ENCODE assay signal across 7 cellular contexts in the genomic region with DNA sequence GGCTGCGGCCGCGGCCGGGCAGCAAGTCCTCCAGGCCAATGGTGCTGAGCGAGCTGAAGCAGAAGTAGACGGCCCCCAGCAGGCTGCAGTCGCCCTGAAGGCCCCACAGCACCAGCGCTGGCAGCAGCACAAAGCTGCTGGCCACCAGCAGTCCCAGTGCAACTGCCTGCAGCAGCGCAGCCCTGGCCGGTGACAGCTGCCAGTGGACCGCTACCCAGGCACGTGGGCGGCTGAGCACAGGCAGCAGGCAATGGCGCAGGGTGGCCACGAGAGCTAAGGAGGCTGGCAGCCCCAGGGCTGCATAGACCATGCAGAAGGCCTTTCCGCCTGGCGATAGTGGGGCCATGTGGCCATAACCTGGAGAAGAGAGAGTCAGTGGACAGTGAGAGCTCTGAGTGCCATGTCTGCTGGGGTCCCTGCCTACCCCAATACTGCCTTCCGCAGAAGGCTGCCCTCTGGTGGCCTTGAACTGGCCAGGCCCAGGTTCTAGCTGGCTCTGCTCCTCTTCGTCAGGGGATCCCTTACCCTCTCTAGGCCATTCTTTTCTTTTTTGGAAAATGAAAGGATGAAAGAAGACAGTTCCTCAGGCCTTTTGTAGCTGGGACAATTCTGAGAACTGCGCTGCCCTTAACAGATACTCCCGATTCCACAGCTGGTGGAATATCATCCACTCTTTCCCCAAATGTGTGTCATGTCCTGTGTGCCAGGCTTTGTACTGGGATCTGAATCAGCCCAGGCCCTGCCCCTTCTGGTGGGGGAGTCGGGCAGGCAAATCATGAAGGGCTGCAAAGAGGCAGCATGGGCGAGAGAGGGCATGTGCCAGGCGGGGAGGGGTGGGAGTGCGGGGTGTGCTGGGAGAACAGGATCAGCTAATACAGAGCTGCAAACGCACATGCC. TPM values are rescaled to one million over a fixed set of nuclear protein-coding genes. Genes with fewer than 3 reads are reported as not detected.
A peak's percentile ranks its signal among the peaks of the same experiment; 100 is the strongest.
DNase-seq lines count a peak whose midpoint lies in the region; ATAC-seq and TF ChIP-seq lines count a peak whose summit lies in the region.

No MANE protein-coding gene starts in this region.

- no peak for TF ChIP-seq EP300 in stomach (IDR thresholded peaks at IDR 0.05)

- no peaks in the 10 kb centered on the region for H3K9me3 ChIP-seq in stomach

- TF ChIP-seq POLR2A in stomach (IDR thresholded peaks at IDR 0.05): no peak

- in situ Hi-C loops in astrocyte of the spinal cord (cut with HindIII; ENCODE audit: low sequenced_read_pairs): no loop called here

- TF ChIP-seq CTCF in GM12872 (IDR thresholded peaks at IDR 0.05; ENCODE audit: insufficient read depth, low read depth, low read length): peak; percentile 88
- peak; percentile 79 for TF ChIP-seq CTCF in astrocyte of the spinal cord (IDR thresholded peaks at IDR 0.05; ENCODE audit: low read depth, low read length)
- TF ChIP-seq CTCF in stomach (IDR thresholded peaks at IDR 0.05): peak in 5 of 7 experiments; percentile 31 to 67 (median 53)

- peak overlapping the region in 2 of 5 donors; percentile 47 to 82 for H3K27ac ChIP-seq in stomach

- DNase-seq in NOMO-1 treated with DMSO at 0.1 percent for 48 hours (lab: John Stamatoyannopoulos, UW; ENCODE audit: unreplicated experiment) (peak; percentile 9), astrocyte of the spinal cord (ENCODE audit: low read depth, low spot score) (no peak), islet precursor cell (peak; percentile 73), stomach (no peak), NCI-H1048 (lab: John Stamatoyannopoulos, UW) (no peak)

- intact Hi-C loops in stomach (cut with DNase I; ENCODE audit: low total_unique reads): no loop called here

- no peaks in the 10 kb centered on the region for H3K27me3 ChIP-seq in stomach

- H3K4me3 ChIP-seq in astrocyte of the spinal cord (ENCODE audit: low read depth, low read length) (no peak overlapping the region), stomach (no peak overlapping the region)

- H3K4me1 ChIP-seq in stomach: peaks cover 10 to 67% (median 54%) of the 10 kb centered on the region in 4 donors

- peaks cover 21 to 67% (median 62%) of the 10 kb centered on the region in 4 donors for H3K36me3 ChIP-seq in stomach

- WGBS in stomach, 5 donors: 66 to 85% (median 81%) methylated on average over 16 to 26 of the region's 26 CpGs

- no peak for ATAC-seq in HG02610 (IDR thresholded peaks at IDR 0.05; ENCODE audit: unreplicated experiment)

RNA-seq across cellular contexts. Expression of gene KCNK7, which starts 1.8 kb away (rescaled TPM):
- 1 to 10 TPM in 1 of 5 donors, under 1 TPM in 1, not detected in 3; 0.58 to 2.6 TPM for total RNA-seq in stomach
- polyA plus RNA-seq in stomach: 1 to 10 TPM in 2 of 3 donors, not detected in 1; 3.5 to 5.8 TPM

RNA-seq across cellular contexts. Expression of gene EHBP1L1, which starts 17.9 kb away (rescaled TPM):
- total RNA-seq in stomach: 100 to 1,000 TPM in 4 of 5 donors, 10 to 100 TPM in 1; 43.0 to 200 (median 126) TPM
- polyA plus RNA-seq in stomach: 10 to 100 TPM; 28.0 to 67.6 (median 49.2) TPM

RNA-seq across cellular contexts. Expression of gene MAP3K11, which starts 20.3 kb away (rescaled TPM):
- 100 to 1,000 TPM in 1 of 5 donors, 10 to 100 TPM in 4; 37.6 to 118 (median 63.6) TPM for total RNA-seq in stomach
- polyA plus RNA-seq in stomach: 10 to 100 TPM; 31.0 to 62.9 (median 44.8) TPM

RNA-seq across cellular contexts. Expression of gene FAM89B, which starts 21.4 kb away (rescaled TPM):
- 10 to 100 TPM in 4 of 5 donors, 1 to 10 TPM in 1; 3.9 to 57.8 (median 48.1) TPM for total RNA-seq in stomach
- 10 to 100 TPM; 63.4 to 68.2 (median 65.1) TPM for polyA plus RNA-seq in stomach

RNA-seq across cellular contexts. Expression of gene PCNX3, which starts 21.8 kb away (rescaled TPM):
- 10 to 100 TPM in 4 of 5 donors, 1 to 10 TPM in 1; 9.7 to 76.2 (median 40.3) TPM for total RNA-seq in stomach
- polyA plus RNA-seq in stomach: 10 to 100 TPM in 1 of 3 donors, 1 to 10 TPM in 2; 4.6 to 11.0 (median 6.8) TPM

Comparison
In these comparisons a context has a peak if more than half of its experiments do, and no peak if none do; other contexts are left out.
1. DNase-seq: peak in NOMO-1 treated with DMSO at 0.1 percent for 48 hours (single experiment) and islet precursor cell (single experiment); none in astrocyte of the spinal cord (single experiment), stomach (single experiment) and NCI-H1048 (single experiment).
2. Peak in every context shown above with its lines, with median percentiles within 50 percentile points of each other: CTCF ChIP-seq.